In genomic region chr5:115978779-115979178, GRCh38 we compare ENCODE assay signal across 1 cellular context.
TF ChIP-seq lines count a peak whose summit lies in the region.

No MANE protein-coding gene starts in this region.

TF ChIP-seq in SK-N-SH, 30 proteins besides CTCF, POLR2A, EP300 and RAD21 (continued from another document):
- TF ChIP-seq GATA2 (CRISPR knock-in tag; IDR thresholded peaks at IDR 0.05): no peak
- no peak for TF ChIP-seq CHD2 (IDR thresholded peaks at IDR 0.05; ENCODE audit: low read length, partially characterized antibody)
- no peak for TF ChIP-seq GABPA (IDR thresholded peaks at IDR 0.05; ENCODE audit: low read depth)
